19 cellular contexts compared by ENCODE assay signal in the genomic region with DNA sequence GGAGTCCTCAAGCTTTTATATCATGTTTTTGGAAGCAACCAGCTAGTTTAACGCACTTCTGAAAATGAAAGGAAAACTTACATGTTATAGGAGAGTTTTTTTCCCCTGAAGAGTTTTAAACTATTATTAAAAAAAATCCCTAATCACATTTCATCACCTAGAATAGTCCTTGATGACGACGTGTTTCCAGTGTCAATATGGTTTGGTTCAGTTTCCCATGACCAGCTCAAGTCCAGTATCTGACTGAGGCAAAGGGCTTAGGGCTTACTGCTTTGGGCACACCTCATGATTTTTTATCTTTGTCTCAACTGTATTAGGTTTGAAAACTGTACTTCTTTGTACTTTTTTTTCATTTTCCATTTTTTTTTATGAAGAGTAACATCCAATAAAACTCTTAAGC. TPM values are rescaled to one million over a fixed set of nuclear protein-coding genes. Genes with fewer than 3 reads are reported as not detected.
DNase-seq lines count a peak whose midpoint lies in the region; ATAC-seq and TF ChIP-seq lines count a peak whose summit lies in the region.
"Had no signal": no experiment of that assay in that cellular context is flagged by ENCODE, and none has a peak within 500 bp of the region (broad histone marks: within the 10 kb centered on the region; RNA-seq: fewer than 3 reads in every experiment).

No MANE protein-coding gene starts in this region.

- H3K9me1 ChIP-seq in IMR-90 (ENCODE audit: insufficient read depth, low read length), result peaks cover 6% of the 10 kb centered on the region; the same call in 1 of the 2 replicates

- intact Hi-C loops in IMR-90 (cut with micrococcal nuclease), result no loop called here

- no peaks in the 10 kb centered on the region for H3K36me3 ChIP-seq in IMR-90 (ENCODE audit: control insufficient read depth, insufficient read depth, low read length)
- no peaks in the 10 kb centered on the region for H3K36me3 ChIP-seq in fibroblast of lung (ENCODE audit: control insufficient read depth, insufficient read depth, low read length)
- H3K36me3 ChIP-seq: upper lobe of right lung had no signal

- H4K8ac ChIP-seq in IMR-90 (ENCODE audit: low read depth in 2 of 2, low read length in 2 of 2), result no peak overlapping the region

- H3K79me1 ChIP-seq in IMR-90 (ENCODE audit: low read depth in 1 of 2, low read length in 2 of 2), result peaks cover 22 to 31% of the 10 kb centered on the region in 2 experiments

- in situ Hi-C loops in IMR-90 (cut with MboI; ENCODE audit: low sequenced_read_pairs), result no loop called here

- H3K4me1 Mint-ChIP-seq in T-helper 2 cell treated with Interferon-gamma antibody and Interleukin-4, amounts not matched to agents 5 μg/mL and 100 μg/mL, for 36 hours (ENCODE audit: low read depth), result peaks cover 34% of the 10 kb centered on the region
- peaks cover 69 to 79% (median 71%) of the 10 kb centered on the region in 3 donors for H3K4me1 Mint-ChIP-seq in T-cell

- no CpG with 5 or more reads among the region's 3 CpGs for whole genome bisulfite sequencing in IMR-90 (ENCODE audit: extremely low coverage in 2 of 2, insufficient read length in 1 of 2), 2 experiments

- TF ChIP-seq RAD21 in IMR-90 (IDR thresholded peaks at IDR 0.05; ENCODE audit: low read length), result no peak

- no peak for TF ChIP-seq POLR2A in IMR-90 (IDR thresholded peaks at IDR 0.05; ENCODE audit: low read depth, low read length)

- H3K27ac Mint-ChIP-seq in T-helper 2 cell treated with Interferon-gamma antibody and Interleukin-4, amounts not matched to agents 5 μg/mL and 100 μg/mL, for 36 hours, result no peak overlapping the region
- H3K27ac Mint-ChIP-seq in T-cell, result no peak overlapping the region
- H3K27ac Mint-ChIP-seq: GM23338; stimulated activated naive B cell treated with anti-CD40 and anti-IgM and Interleukin-4, amounts not matched to agents 10 μg/mL and 1 μg/mL and 100 μg/mL, for 72 hours had no signal

- H2BK15ac ChIP-seq in IMR-90 (ENCODE audit: low read depth, low read length), result no peak overlapping the region

- H3K9me3 ChIP-seq in IMR-90 (ENCODE audit: control insufficient read depth, insufficient read depth, low read length), result no peaks in the 10 kb centered on the region
- H3K9me3 ChIP-seq in fibroblast of lung (ENCODE audit: control insufficient read depth, insufficient read depth, low read depth, low read length), result no peaks in the 10 kb centered on the region
- H3K9me3 ChIP-seq: psoas muscle, upper lobe of right lung had no signal

- no peak overlapping the region for H2AK9ac ChIP-seq in IMR-90 (replicated peaks; ENCODE audit: low read depth, low read length, poor library complexity)

- no peak overlapping the region for H3K56ac ChIP-seq in IMR-90 (ENCODE audit: extremely low read depth, insufficient read depth, low read length)

- H3K36me3 Mint-ChIP-seq in T-helper 2 cell treated with Interferon-gamma antibody and Interleukin-4, amounts not matched to agents 5 μg/mL and 100 μg/mL, for 36 hours (ENCODE audit: low read depth), result peaks cover 9% of the 10 kb centered on the region
- peaks cover 6% of the 10 kb centered on the region for H3K36me3 Mint-ChIP-seq in T-cell

- peak overlapping the region; percentile 46; the same call in 1 of the 2 replicates for H3K9ac ChIP-seq in IMR-90 (ENCODE audit: low read depth, low read length)
- no peak overlapping the region for H3K9ac ChIP-seq in fibroblast of lung (ENCODE audit: insufficient read depth, low read length)
- H3K9ac ChIP-seq: BLaER1 had no signal

- H3K9me3 Mint-ChIP-seq in T-helper 2 cell treated with Interferon-gamma antibody and Interleukin-4, amounts not matched to agents 5 μg/mL and 100 μg/mL, for 36 hours, result no peaks in the 10 kb centered on the region
- H3K9me3 Mint-ChIP-seq in T-cell, result peaks cover 0 to 2% (median 0%) of the 10 kb centered on the region in 3 donors
- H3K9me3 Mint-ChIP-seq: GM23338; naive thymus-derived CD8-positive, alpha-beta T cell; stimulated activated naive B cell treated with anti-CD40 and anti-IgM and Interleukin-4, amounts not matched to agents 10 μg/mL and 1 μg/mL and 100 μg/mL, for 72 hours had no signal

- no peak overlapping the region for H4K91ac ChIP-seq in IMR-90 (ENCODE audit: insufficient read depth, low read depth, low read length)

- DNase-seq in T-helper 2 cell treated with Interferon-gamma antibody and Interleukin-4, amounts not matched to agents 5 μg/mL and 100 μg/mL, for 36 hours (ENCODE audit: low spot score), result no peak
- DNase-seq in T-helper 2 cell, result no peak
- DNase-seq in GM10266 (ENCODE audit: extremely low spot score), result peak; percentile 7
- no peak for DNase-seq in IMR-90
- no peak for DNase-seq in fibroblast of lung (ENCODE audit: low read depth in 2 of 2)
- no peak for DNase-seq in T-cell
- DNase-seq in HuH-7 (ENCODE audit: low spot score), result no peak
- DNase-seq: activated CD4-positive, alpha-beta T cell treated with anti-CD3 and anti-CD28 coated beads for 48 hours; naive thymus-derived CD8-positive, alpha-beta T cell; NCI-H1694 treated with DMSO at 0.1 percent for 48 hours; psoas muscle; SIG-M5; stimulated activated naive B cell treated with anti-CD40 and anti-IgM and Interleukin-4, amounts not matched to agents 10 μg/mL and 1 μg/mL and 100 μg/mL, for 72 hours; upper lobe of right lung had no signal

- ATAC-seq in IMR-90 (ENCODE audit: low read depth), result no peak
- no peak for ATAC-seq in HG02973 (IDR thresholded peaks at IDR 0.05; ENCODE audit: unreplicated experiment)
- ATAC-seq in T-cell (replicated peaks in 1 of 4), result no peak
- ATAC-seq: GM23338; naive thymus-derived CD8-positive, alpha-beta T cell; psoas muscle; upper lobe of right lung had no signal

- BruUV-seq in IMR-90 (replicated peaks; lab: Mats Ljungman, UMichigan), result no TSS peak

- TF ChIP-seq CTCF in GM10266 (IDR thresholded peaks at IDR 0.05; ENCODE audit: control insufficient read depth, insufficient read depth, low read depth, missing control alignments) (no peak), IMR-90 (conservative IDR thresholded peaks at IDR 0.05; ENCODE audit: low read depth, low read length) (no peak), fibroblast of lung (conservative IDR thresholded peaks at IDR 0.05 in 1 of 2, IDR thresholded peaks at IDR 0.05 in 1 of 2; ENCODE audit: low read depth in 1 of 2, low read length in 2 of 2) (no peak)

- H3K4me3 ChIP-seq in IMR-90 (ENCODE audit: insufficient read depth, low read depth, low read length) (no peak overlapping the region), fibroblast of lung (replicated peaks in 1 of 4; ENCODE audit: control extremely low read depth in 1 of 4, insufficient read depth in 1 of 4, low read depth in 3 of 4, low read length in 4 of 4) (peak overlapping the region in 3 of 4 experiments; percentile 18 to 30 (median 28))
- H3K4me3 ChIP-seq: BLaER1, GM23338, lung, psoas muscle, upper lobe of right lung had no signal

- peaks cover 11% of the 10 kb centered on the region; the same call in 1 of the 2 replicates for H4K20me1 ChIP-seq in IMR-90 (ENCODE audit: insufficient read depth, low read length)
- H4K20me1 ChIP-seq in fibroblast of lung (ENCODE audit: control insufficient read depth, extremely low read depth, insufficient read depth, low read length), result no peaks in the 10 kb centered on the region

- H3K27me3 Mint-ChIP-seq in T-helper 2 cell treated with Interferon-gamma antibody and Interleukin-4, amounts not matched to agents 5 μg/mL and 100 μg/mL, for 36 hours (ENCODE audit: low read depth), result no peaks in the 10 kb centered on the region
- H3K27me3 Mint-ChIP-seq in T-cell, result no peaks in the 10 kb centered on the region
- H3K27me3 Mint-ChIP-seq: naive thymus-derived CD8-positive, alpha-beta T cell; stimulated activated naive B cell treated with anti-CD40 and anti-IgM and Interleukin-4, amounts not matched to agents 10 μg/mL and 1 μg/mL and 100 μg/mL, for 72 hours had no signal

- H2BK20ac ChIP-seq in IMR-90 (ENCODE audit: low read depth, low read length), result no peak overlapping the region

- H3K27ac ChIP-seq in IMR-90 (ENCODE audit: insufficient read depth, low read length), result no peak overlapping the region
- H3K27ac ChIP-seq in fibroblast of lung (ENCODE audit: insufficient read depth, low read length), result peak overlapping the region; percentile 29
- H3K27ac ChIP-seq: 22Rv1, BLaER1, psoas muscle, upper lobe of right lung had no signal

- H3K18ac ChIP-seq in IMR-90 (ENCODE audit: low read depth, low read length), result no peak overlapping the region; the same call in 1 of the 2 replicates

- H3K23ac ChIP-seq in IMR-90 (ENCODE audit: low read depth, low read length), result no peak overlapping the region

- H3K14ac ChIP-seq in IMR-90 (replicated peaks; ENCODE audit: low read depth, low read length), result no peak overlapping the region

- H3K4me2 ChIP-seq in IMR-90 (ENCODE audit: low read depth, low read length) (peak overlapping the region; percentile 91), fibroblast of lung (ENCODE audit: extremely low read depth, insufficient read depth, low read length) (peak overlapping the region; percentile 55)
- H3K4me2 ChIP-seq: BLaER1, GM23338 had no signal

- no peaks in the 10 kb centered on the region for H3K27me3 ChIP-seq in IMR-90 (ENCODE audit: control insufficient read depth, insufficient read depth, low read length)
- no peaks in the 10 kb centered on the region for H3K27me3 ChIP-seq in fibroblast of lung (ENCODE audit: control insufficient read depth, insufficient read depth, low read length)
- H3K27me3 ChIP-seq: BLaER1, upper lobe of right lung had no signal

- no peak overlapping the region for H2AK5ac ChIP-seq in IMR-90 (ENCODE audit: low read depth, low read length)

- dilution Hi-C loops in IMR-90 (cut with HindIII; ENCODE audit: low sequenced_read_pairs, unreplicated experiment), result no loop called here

- H3K4me1 ChIP-seq in IMR-90 (ENCODE audit: control insufficient read depth, insufficient read depth, low read length), result peaks cover 5% of the 10 kb centered on the region
- no peaks in the 10 kb centered on the region for H3K4me1 ChIP-seq in fibroblast of lung (ENCODE audit: control insufficient read depth, extremely low read depth, insufficient read depth, low read length)
- H3K4me1 ChIP-seq: BLaER1 had no signal

- H2BK5ac ChIP-seq in IMR-90 (ENCODE audit: low read depth, low read length, poor library complexity, severe bottlenecking), result no peak overlapping the region

- H4K5ac ChIP-seq in IMR-90 (ENCODE audit: low read depth, low read length), result no peak overlapping the region

- peak overlapping the region; percentile 24 for H3K4me3 Mint-ChIP-seq in T-helper 2 cell treated with Interferon-gamma antibody and Interleukin-4, amounts not matched to agents 5 μg/mL and 100 μg/mL, for 36 hours
- H3K4me3 Mint-ChIP-seq in T-cell, result no peak overlapping the region
- H3K4me3 Mint-ChIP-seq: GM23338; stimulated activated naive B cell treated with anti-CD40 and anti-IgM and Interleukin-4, amounts not matched to agents 10 μg/mL and 1 μg/mL and 100 μg/mL, for 72 hours had no signal

- peaks cover 24% of the 10 kb centered on the region for H3K79me2 ChIP-seq in fibroblast of lung (ENCODE audit: control insufficient read depth, insufficient read depth, low read length)

- POLR2A ChIA-PET in IMR-90 (lab: Charles Lee; ENCODE audit: unreplicated experiment), result no interaction called here
- POLR2A ChIA-PET in T-cell (lab: Charles Lee), result no interaction called here

- no peak overlapping the region for H3K4ac ChIP-seq in IMR-90 (ENCODE audit: low read depth, low read length)

- no peak overlapping the region for H2AFZ ChIP-seq in IMR-90 (replicated peaks; ENCODE audit: low read length, poor library complexity)
- H2AFZ ChIP-seq in fibroblast of lung (ENCODE audit: low read length), result no peak overlapping the region
- H2AFZ ChIP-seq: GM23338 had no signal

- CTCF ChIA-PET in IMR-90 (lab: Yijun Ruan, JAX), result interaction anchor here (0.7 kb wide), 1 partner anchor 51 kb away, joined by 3 read pairs; no protein-coding TSS in a partner anchor
- CTCF ChIA-PET in T-cell (lab: Charles Lee), result no interaction called here

- no peak overlapping the region for H2BK120ac ChIP-seq in IMR-90 (ENCODE audit: low read depth, low read length)

RNA-seq across cellular contexts. Expression of a gene that starts 36.1 kb away (rescaled TPM):
- total RNA-seq in IMR-90 (2012; rRNA removed) (43.2 and 95.8 TPM in 2 replicates), fibroblast of lung (60.4 and 62.6 TPM in 2 replicates), T-cell (10 to 100 TPM; 69.0 to 84.8 (median 75.7) TPM)
- polyA plus RNA-seq in IMR-90 (2012; rRNA removed) (39.0 and 45.3 TPM in 2 replicates), fibroblast of lung (71.8 and 77.4 TPM in 2 replicates)
- polyA plus RNA-seq in IMR-90 (2012; cell fraction: cytosol; rRNA removed), result 4.1 and 11.6 TPM in 2 replicates
- polyA plus RNA-seq in IMR-90 (2012; cell fraction: nucleus; rRNA removed; ENCODE audit: low replicate concordance), result 2.4 and 34.6 TPM in 2 replicates
- polyA plus RNA-seq in fibroblast of lung (2012), result 41.9 and 45.0 TPM in 2 replicates
- polyA minus RNA-seq in fibroblast of lung (ENCODE audit: low replicate concordance), result 35.1 and 37.8 TPM in 2 replicates
